Comparison of ENCODE assay signal across 26 cellular contexts in genomic region chr2:6814312-6814711, GRCh38.
"Had no signal": no experiment of that assay in that cellular context is flagged by ENCODE, and none has a peak within 500 bp of the region (broad histone marks: within the 10 kb centered on the region; RNA-seq: fewer than 3 reads in every experiment).

No MANE protein-coding gene starts in this region.

- H3K4me3 Mint-ChIP-seq: immature natural killer cell; memory B cell; natural killer cell; stimulated activated naive CD8-positive, alpha-beta T cell treated with anti-CD3 and anti-CD28 coated beads, Interleukin-15, amount 100 ng/mL, for 72 hours had no signal

- H3K36me3 ChIP-seq: gastroesophageal sphincter, pancreas, right atrium auricular region, suprapubic skin, transverse colon had no signal

- H3K27me3 ChIP-seq: foreskin keratinocyte, pancreas, right atrium auricular region, transverse colon had no signal

- ATAC-seq: foreskin keratinocyte; gastroesophageal sphincter; left colon; natural killer cell; pancreas; sciatic nerve; stimulated activated naive CD8-positive, alpha-beta T cell treated with anti-CD3 and anti-CD28 coated beads, Interleukin-15, amount 100 ng/mL, for 72 hours had no signal

- H3K9me3 ChIP-seq: gastroesophageal sphincter, pancreas, right atrium auricular region, suprapubic skin, transverse colon had no signal

- H3K9me3 Mint-ChIP-seq: immature natural killer cell; memory B cell; natural killer cell; stimulated activated naive CD8-positive, alpha-beta T cell treated with anti-CD3 and anti-CD28 coated beads, Interleukin-15, amount 100 ng/mL, for 72 hours had no signal

- H3K4me3 ChIP-seq: gastroesophageal sphincter, lung, pancreas, right atrium auricular region, smooth muscle cell, suprapubic skin, transverse colon had no signal

- H3K4me2 ChIP-seq: smooth muscle cell had no signal

- H3K27ac Mint-ChIP-seq: immature natural killer cell; memory B cell; natural killer cell; stimulated activated naive CD8-positive, alpha-beta T cell treated with anti-CD3 and anti-CD28 coated beads, Interleukin-15, amount 100 ng/mL, for 72 hours had no signal

- DNase-seq: cerebellar nuclear complex; cortex of kidney; effector CD4-positive, alpha-beta T cell; foreskin keratinocyte; hypothalamus; immature natural killer cell; islet precursor cell; kidney glomerular epithelial cell; left colon; natural killer cell; occipital lobe; pancreas; stimulated activated CD4-positive, alpha-beta T cell treated with anti-CD3 and anti-CD28 coated beads, Interleukin-12 subunit alpha, Interleukin-12 subunit beta, amount 100 ng/mL, for 4 hours; stimulated activated CD4-positive, alpha-beta T cell treated with anti-CD3 and anti-CD28 coated beads, Interleukin-1b, Interleukin-23, amount 100 ng/mL, for 48 hours; stimulated activated CD4-positive, alpha-beta T cell treated with anti-CD3 and anti-CD28 coated beads, Interleukin-4, amount 100 ng/mL, for 1 hour; stimulated activated CD8-positive, alpha-beta memory T cell treated with anti-CD3 and anti-CD28 coated beads, Interleukin-4, amount 100 ng/mL, for 48 hours; stimulated activated naive CD4-positive, alpha-beta T cell; stimulated activated naive CD8-positive, alpha-beta T cell treated with anti-CD3 and anti-CD28 coated beads, Interleukin-15, amount 100 ng/mL, for 72 hours; transverse colon had no signal

- H3K4me1 Mint-ChIP-seq: immature natural killer cell; natural killer cell; stimulated activated naive CD8-positive, alpha-beta T cell treated with anti-CD3 and anti-CD28 coated beads, Interleukin-15, amount 100 ng/mL, for 72 hours had no signal

- H3K4me1 ChIP-seq: foreskin keratinocyte, gastroesophageal sphincter, pancreas, right atrium auricular region, suprapubic skin, transverse colon had no signal

- H3K27ac ChIP-seq: foreskin keratinocyte, gastroesophageal sphincter, pancreas, right atrium auricular region, suprapubic skin, transverse colon had no signal

- H3K36me3 Mint-ChIP-seq: immature natural killer cell, memory B cell, natural killer cell had no signal
